7 cellular contexts compared by ENCODE assay signal in genomic region chr4:174646326-174646725, GRCh38.
"Had no signal": no experiment of that assay in that cellular context is flagged by ENCODE, and none has a peak within 500 bp of the region (broad histone marks: within the 10 kb centered on the region; RNA-seq: fewer than 3 reads in every experiment).

No MANE protein-coding gene starts in this region.

- H3K4me3 ChIP-seq: GM23248, HAP-1 had no signal

- H3K4me1 Mint-ChIP-seq: IgD-negative memory B cell had no signal

- ATAC-seq: HCT116, HepG2 had no signal

- DNase-seq: GM23248, HFFc6 had no signal

- H3K27ac Mint-ChIP-seq: HFFc6, IgD-negative memory B cell had no signal

- H3K27ac ChIP-seq: GM23248, HL-60 had no signal

- H3K4me1 ChIP-seq: HAP-1 had no signal

- H3K4me3 Mint-ChIP-seq: HFFc6, IgD-negative memory B cell had no signal

- H3K27me3 Mint-ChIP-seq: IgD-negative memory B cell had no signal

- H3K36me3 ChIP-seq: HAP-1 had no signal

- H3K36me3 Mint-ChIP-seq: IgD-negative memory B cell had no signal

- H2AFZ ChIP-seq: GM23248 had no signal
